ENCODE assay signal across 8 cellular contexts in genomic region chr15:76235186-76235826, GRCh38.
DNase-seq lines count a peak whose midpoint lies in the region; FAIRE-seq and TF ChIP-seq lines count a peak whose summit lies in the region.

No MANE protein-coding gene starts in this region.

- 81% methylated on average over 3 of the region's 3 CpGs for WGBS in mesenchymal stem cell

- H3K79me1 ChIP-seq in mesenchymal stem cell (replicated peaks; ENCODE audit: low read length, poor library complexity, severe bottlenecking), result peaks cover 12% of the 10 kb centered on the region

- no peak overlapping the region for H4K8ac ChIP-seq in mesenchymal stem cell (ENCODE audit: low read length)

- H3K27me3 Mint-ChIP-seq in endothelial cell (ENCODE audit: unreplicated experiment), result no peaks in the 10 kb centered on the region
- no peaks in the 10 kb centered on the region for H3K27me3 Mint-ChIP-seq in activated T-helper 1 cell treated with anti-CD3 and anti-CD28 coated beads, Interleukin-12 subunit alpha, Interleukin-12 subunit beta, Interleukin-2, Interleukin-4 antibody, amounts not matched to agents 30 ng/mL and 10 ng/mL and 1 ng/mL, durations not matched to agents 14 hours and 24 hours and 36 hours (ENCODE audit: insufficient read depth)

- no peak overlapping the region for H3K14ac ChIP-seq in mesenchymal stem cell (ENCODE audit: low read length in 2 of 2)

- TF ChIP-seq CTCF in endothelial cell (IDR thresholded peaks at IDR 0.05; ENCODE audit: unreplicated experiment), result no peak

- no peak overlapping the region for H2BK15ac ChIP-seq in mesenchymal stem cell (ENCODE audit: low read depth, poor library complexity, severe bottlenecking)

- H3K27me3 ChIP-seq in mesenchymal stem cell (ENCODE audit: control insufficient read depth in 1 of 2, insufficient read depth in 1 of 2, low read length in 2 of 2), result no peaks in the 10 kb centered on the region

- H3K27ac ChIP-seq in mesenchymal stem cell (ENCODE audit: low read length, poor library complexity, severe bottlenecking), result no peak overlapping the region

- H3K4me1 Mint-ChIP-seq in endothelial cell (ENCODE audit: unreplicated experiment), result no peaks in the 10 kb centered on the region
- H3K4me1 Mint-ChIP-seq in activated T-helper 1 cell treated with anti-CD3 and anti-CD28 coated beads, Interleukin-12 subunit alpha, Interleukin-12 subunit beta, Interleukin-2, Interleukin-4 antibody, amounts not matched to agents 30 ng/mL and 10 ng/mL and 1 ng/mL, durations not matched to agents 14 hours and 24 hours and 36 hours (ENCODE audit: low read depth), result no peaks in the 10 kb centered on the region

- H3K4me3 Mint-ChIP-seq in endothelial cell (ENCODE audit: unreplicated experiment), result no peak overlapping the region
- H3K4me3 Mint-ChIP-seq in activated T-helper 1 cell treated with anti-CD3 and anti-CD28 coated beads, Interleukin-12 subunit alpha, Interleukin-12 subunit beta, Interleukin-2, Interleukin-4 antibody, amounts not matched to agents 30 ng/mL and 10 ng/mL and 1 ng/mL, durations not matched to agents 14 hours and 24 hours and 36 hours, result no peak overlapping the region

- peaks cover 0 to 13% of the 10 kb centered on the region in 2 experiments for H3K36me3 ChIP-seq in mesenchymal stem cell (ENCODE audit: control insufficient read depth in 1 of 2, insufficient read depth in 2 of 2, low read depth in 1 of 2, low read length in 2 of 2)

- H2AFZ ChIP-seq in mesenchymal stem cell (ENCODE audit: low read depth, low read length), result no peak overlapping the region

- H3K18ac ChIP-seq in mesenchymal stem cell (ENCODE audit: low read depth in 1 of 2, low read length in 2 of 2), result no peak overlapping the region

- no peaks in the 10 kb centered on the region for H3K9me3 ChIP-seq in mesenchymal stem cell (ENCODE audit: control insufficient read depth, low read length)

- no peak overlapping the region for H4K91ac ChIP-seq in mesenchymal stem cell (ENCODE audit: low read length)

- H2BK120ac ChIP-seq in mesenchymal stem cell (ENCODE audit: low read depth, low read length), result no peak overlapping the region

- no peak overlapping the region for H2BK12ac ChIP-seq in mesenchymal stem cell (ENCODE audit: low read length in 2 of 2)

- no peak overlapping the region for H2AK5ac ChIP-seq in mesenchymal stem cell (ENCODE audit: low read length, severe bottlenecking)

- no peak overlapping the region for H3K9ac ChIP-seq in mesenchymal stem cell (ENCODE audit: low read length)

- intact Hi-C loops in activated T-helper 1 cell treated with anti-CD3 and anti-CD28 coated beads, Interleukin-12 subunit alpha, Interleukin-12 subunit beta, Interleukin-2, Interleukin-4 antibody, amounts not matched to agents 30 ng/mL and 10 ng/mL and 1 ng/mL, durations not matched to agents 14 hours and 24 hours and 36 hours (cut with micrococcal nuclease), result loop anchor here (1.0 to 2.0 kb wide), 4 partner anchors 101 to 696 kb away; partner anchors contain the start of genes ISL2 and RCN2

- H3K27ac Mint-ChIP-seq in endothelial cell (ENCODE audit: unreplicated experiment), result no peak overlapping the region
- H3K27ac Mint-ChIP-seq in activated T-helper 1 cell treated with anti-CD3 and anti-CD28 coated beads, Interleukin-12 subunit alpha, Interleukin-12 subunit beta, Interleukin-2, Interleukin-4 antibody, amounts not matched to agents 30 ng/mL and 10 ng/mL and 1 ng/mL, durations not matched to agents 14 hours and 24 hours and 36 hours, result no peak overlapping the region

- H3K23ac ChIP-seq in mesenchymal stem cell (ENCODE audit: low read length in 2 of 2), result no peak overlapping the region

- H3K4me2 ChIP-seq in mesenchymal stem cell (ENCODE audit: low read length, poor library complexity, severe bottlenecking), result no peak overlapping the region

- FAIRE-seq in GM12891 (lab: Jason Lieb, UNC), result peak; percentile 65

- H3K36me3 Mint-ChIP-seq in endothelial cell (ENCODE audit: low read depth, unreplicated experiment), result peaks cover 7% of the 10 kb centered on the region
- peaks cover 6% of the 10 kb centered on the region for H3K36me3 Mint-ChIP-seq in activated T-helper 1 cell treated with anti-CD3 and anti-CD28 coated beads, Interleukin-12 subunit alpha, Interleukin-12 subunit beta, Interleukin-2, Interleukin-4 antibody, amounts not matched to agents 30 ng/mL and 10 ng/mL and 1 ng/mL, durations not matched to agents 14 hours and 24 hours and 36 hours (ENCODE audit: low read depth)

- peak; percentile 45 for DNase-seq in AG20443 (ENCODE audit: low spot score)
- no peak for DNase-seq in GM12891 (ENCODE audit: insufficient read length, low spot score)
- DNase-seq in NCI-H526 (lab: John Stamatoyannopoulos, UW), result peak; percentile 30 to 63
- peak; percentile 28 for DNase-seq in central memory CD4-positive, alpha-beta T cell
- DNase-seq in mesenchymal stem cell, result peak; percentile 64
- DNase-seq in GM19238 (ENCODE audit: insufficient read length, low spot score), result no peak
- no peak for DNase-seq in endothelial cell (ENCODE audit: low spot score)
- DNase-seq in activated T-helper 1 cell treated with anti-CD3 and anti-CD28 coated beads, Interleukin-12 subunit alpha, Interleukin-12 subunit beta, Interleukin-2, Interleukin-4 antibody, amounts not matched to agents 30 ng/mL and 10 ng/mL and 1 ng/mL, durations not matched to agents 14 hours and 24 hours and 36 hours (ENCODE audit: low spot score), result no peak

- no peaks in the 10 kb centered on the region for H3K4me1 ChIP-seq in mesenchymal stem cell (ENCODE audit: control insufficient read depth, insufficient read depth, low read depth, low read length)

- H3K9me3 Mint-ChIP-seq in endothelial cell (ENCODE audit: unreplicated experiment), result no peaks in the 10 kb centered on the region
- no peaks in the 10 kb centered on the region for H3K9me3 Mint-ChIP-seq in activated T-helper 1 cell treated with anti-CD3 and anti-CD28 coated beads, Interleukin-12 subunit alpha, Interleukin-12 subunit beta, Interleukin-2, Interleukin-4 antibody, amounts not matched to agents 30 ng/mL and 10 ng/mL and 1 ng/mL, durations not matched to agents 14 hours and 24 hours and 36 hours

- no peak overlapping the region for H3K4me3 ChIP-seq in mesenchymal stem cell (ENCODE audit: insufficient read depth in 1 of 2, low read depth in 1 of 2, low read length in 2 of 2)

- TF ChIP-seq POLR2A in GM12891 (IDR thresholded peaks at IDR 0.05; ENCODE audit: low read depth, low read length), result no peak

- no peak overlapping the region for H3K4ac ChIP-seq in mesenchymal stem cell (ENCODE audit: low read depth in 1 of 2, low read length in 2 of 2)

- H2BK5ac ChIP-seq in mesenchymal stem cell (ENCODE audit: low read depth, low read length, poor library complexity, severe bottlenecking), result no peak overlapping the region

TF ChIP-seq in GM12891, 5 proteins besides CTCF, POLR2A, EP300 and RAD21:
- TF ChIP-seq PAX5 (IDR thresholded peaks at IDR 0.05; ENCODE audit: insufficient read depth, low read length, severe bottlenecking) (no peak), TAF1 (IDR thresholded peaks at IDR 0.05; ENCODE audit: low read depth, low read length) (no peak)

Comparison
In these comparisons a context has a peak if more than half of its experiments do, and no peak if none do; other contexts are left out.
1. DNase-seq: peak in AG20443 (single experiment), NCI-H526 (2 of 2), central memory CD4-positive, alpha-beta T cell (single experiment) and mesenchymal stem cell (single experiment); none in GM12891 (single experiment), GM19238 (single experiment), endothelial cell (single experiment) and activated T-helper 1 cell treated with anti-CD3 and anti-CD28 coated beads, Interleukin-12 subunit alpha, Interleukin-12 subunit beta, Interleukin-2, Interleukin-4 antibody, amounts not matched to agents 30 ng/mL and 10 ng/mL and 1 ng/mL, durations not matched to agents 14 hours and 24 hours and 36 hours (single experiment).